13 cellular contexts compared by ENCODE assay signal in the genomic region with DNA sequence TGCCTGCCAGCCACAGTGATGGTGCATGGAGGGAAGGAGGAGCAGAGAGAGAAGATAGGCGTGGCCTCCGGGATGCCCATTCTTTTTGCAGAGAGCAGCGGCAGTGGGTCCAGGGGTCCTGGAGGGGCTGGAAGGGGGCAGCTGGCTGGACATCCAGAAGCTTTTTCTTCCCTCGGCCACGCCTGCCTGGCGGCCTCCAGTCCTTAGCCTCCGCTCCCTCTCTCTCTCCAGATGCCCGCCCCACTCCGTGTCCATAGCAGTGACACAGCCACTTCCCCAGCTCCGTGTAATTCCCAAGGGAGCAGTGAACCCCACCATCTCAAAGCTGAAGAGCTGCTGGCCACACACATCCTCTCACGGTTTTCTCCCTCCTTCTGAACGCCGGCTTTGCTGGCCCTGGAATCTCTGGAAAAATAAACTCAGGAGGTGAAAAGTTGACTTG. TPM values are rescaled to one million over a fixed set of nuclear protein-coding genes. Genes with fewer than 3 reads are reported as not detected.
A peak's percentile ranks its signal among the peaks of the same experiment; 100 is the strongest.
DNase-seq lines count a peak whose midpoint lies in the region; ATAC-seq, FAIRE-seq and TF ChIP-seq lines count a peak whose summit lies in the region.
"Had no signal": no experiment of that assay in that cellular context is flagged by ENCODE, and none has a peak within 500 bp of the region (broad histone marks: within the 10 kb centered on the region; RNA-seq: fewer than 3 reads in every experiment).

No MANE protein-coding gene starts in this region.

- H3K27ac ChIP-seq in astrocyte (ENCODE audit: low read depth, low read length) (no peak overlapping the region), left ventricle myocardium inferior (replicated peaks) (peak overlapping the region; percentile 70), GM23338 (ENCODE audit: low read depth) (no peak overlapping the region)

- no peaks in the 10 kb centered on the region for H3K79me2 ChIP-seq in astrocyte (ENCODE audit: insufficient read depth, low read length)
- H3K79me2 ChIP-seq in GM23338 (replicated peaks; ENCODE audit: insufficient read depth), result no peaks in the 10 kb centered on the region

- no peaks in the 10 kb centered on the region for H3K27me3 ChIP-seq in astrocyte (ENCODE audit: insufficient read depth, low read length)
- no peaks in the 10 kb centered on the region for H3K27me3 ChIP-seq in left ventricle myocardium inferior (ENCODE audit: low read depth)
- no peaks in the 10 kb centered on the region for H3K27me3 ChIP-seq in skeletal muscle satellite cell (ENCODE audit: control insufficient read depth, insufficient read depth, low read length)
- no peaks in the 10 kb centered on the region for H3K27me3 ChIP-seq in GM23338 (ENCODE audit: insufficient read depth)
- H3K27me3 ChIP-seq: BLaER1 treated with 17β-estradiol and CSF1 and Interleukin-3, amounts not matched to agents 10 nM and 100 nM had no signal

- H3K4me1 Mint-ChIP-seq in astrocyte (ENCODE audit: low read depth, unreplicated experiment) (peaks cover 17% of the 10 kb centered on the region), GM23338 (peaks cover 36% of the 10 kb centered on the region)
- H3K4me1 Mint-ChIP-seq in activated CD4-positive, alpha-beta T cell treated with anti-CD3 and anti-CD28 coated beads, Interleukin-2, amount 10 ng/mL, durations not matched to agents 24 days and 14 days, result peaks cover 2% of the 10 kb centered on the region

- H3K27ac Mint-ChIP-seq in astrocyte (ENCODE audit: unreplicated experiment), result peak overlapping the region; percentile 69
- H3K27ac Mint-ChIP-seq in activated CD4-positive, alpha-beta T cell treated with anti-CD3 and anti-CD28 coated beads, Interleukin-2, amount 10 ng/mL, durations not matched to agents 24 days and 14 days, result no peak overlapping the region
- H3K27ac Mint-ChIP-seq in GM23338, result no peak overlapping the region

- H3K4me3 Mint-ChIP-seq in astrocyte (ENCODE audit: unreplicated experiment) (no peak overlapping the region), GM23338 (no peak overlapping the region; the same call in 2 of the 3 replicates)
- H3K4me3 Mint-ChIP-seq in activated CD4-positive, alpha-beta T cell treated with anti-CD3 and anti-CD28 coated beads, Interleukin-2, amount 10 ng/mL, durations not matched to agents 24 days and 14 days, result no peak overlapping the region

- no peak for ATAC-seq in GM23338

- H4K20me1 ChIP-seq in astrocyte (ENCODE audit: insufficient read depth, low read length) (no peaks in the 10 kb centered on the region), GM23338 (replicated peaks; ENCODE audit: insufficient read depth) (no peaks in the 10 kb centered on the region)
- H4K20me1 ChIP-seq: BLaER1 treated with 17β-estradiol and CSF1 and Interleukin-3, amounts not matched to agents 10 nM and 100 nM had no signal

- no peaks in the 10 kb centered on the region for H3K36me3 Mint-ChIP-seq in astrocyte (ENCODE audit: low read depth, unreplicated experiment)
- no peaks in the 10 kb centered on the region for H3K36me3 Mint-ChIP-seq in activated CD4-positive, alpha-beta T cell treated with anti-CD3 and anti-CD28 coated beads, Interleukin-2, amount 10 ng/mL, durations not matched to agents 24 days and 14 days (ENCODE audit: low read depth)
- no peaks in the 10 kb centered on the region for H3K36me3 Mint-ChIP-seq in GM23338 (ENCODE audit: low read depth)

- no peaks in the 10 kb centered on the region for H3K36me3 ChIP-seq in astrocyte (ENCODE audit: insufficient read depth, low read length)
- no peaks in the 10 kb centered on the region for H3K36me3 ChIP-seq in left ventricle myocardium inferior
- H3K36me3 ChIP-seq in skeletal muscle satellite cell (ENCODE audit: insufficient read depth, low read length), result no peaks in the 10 kb centered on the region
- H3K36me3 ChIP-seq in GM23338 (ENCODE audit: insufficient read depth), result no peaks in the 10 kb centered on the region
- H3K36me3 ChIP-seq: BLaER1 treated with 17β-estradiol and CSF1 and Interleukin-3, amounts not matched to agents 10 nM and 100 nM had no signal

- H2AFZ ChIP-seq in astrocyte (ENCODE audit: low read depth, low read length) (peak overlapping the region; percentile 64), GM23338 (no peak overlapping the region)

- peaks cover 7% of the 10 kb centered on the region for H3K27me3 Mint-ChIP-seq in astrocyte (ENCODE audit: low read depth, unreplicated experiment)
- no peaks in the 10 kb centered on the region for H3K27me3 Mint-ChIP-seq in activated CD4-positive, alpha-beta T cell treated with anti-CD3 and anti-CD28 coated beads, Interleukin-2, amount 10 ng/mL, durations not matched to agents 24 days and 14 days
- H3K27me3 Mint-ChIP-seq in GM23338 (ENCODE audit: insufficient read depth, low read depth, poor library complexity), result peaks cover 1% of the 10 kb centered on the region

- H3F3A ChIP-seq in GM23338 (replicated peaks; ENCODE audit: low read depth), result 0 out of 2 replicates have a peak, but pooled peaks cover 6% of the 10 kb centered on the region

- intact Hi-C loops in left ventricle myocardium inferior (cut with micrococcal nuclease), result no loop called here
- intact Hi-C loops in activated CD4-positive, alpha-beta T cell treated with anti-CD3 and anti-CD28 coated beads, Interleukin-2, amount 10 ng/mL, durations not matched to agents 24 days and 14 days (cut with micrococcal nuclease), result no loop called here

- H3K4me1 ChIP-seq in astrocyte (ENCODE audit: insufficient read depth, low read length), result peaks cover 37% of the 10 kb centered on the region
- H3K4me1 ChIP-seq in left ventricle myocardium inferior, result peaks cover 33% of the 10 kb centered on the region
- peaks cover 41% of the 10 kb centered on the region for H3K4me1 ChIP-seq in skeletal muscle satellite cell (ENCODE audit: control insufficient read depth, insufficient read depth, low read length)
- H3K4me1 ChIP-seq in GM23338 (ENCODE audit: insufficient read depth), result peaks cover 20% of the 10 kb centered on the region

- DNase-seq in Ammon's horn (ENCODE audit: low spot score) (peak; percentile 45), astrocyte (ENCODE audit: low read depth) (peak; percentile 30), left ventricle myocardium inferior (no peak), medulla oblongata (ENCODE audit: extremely low spot score) (no peak), GM23338 (ENCODE audit: low spot score) (no peak)
- DNase-seq in activated CD4-positive, alpha-beta T cell treated with anti-CD3 and anti-CD28 coated beads, Interleukin-2, amount 50 U/mL, for 1 hour, result no peak
- no peak for DNase-seq in activated CD4-positive, alpha-beta T cell treated with anti-CD3 and anti-CD28 coated beads, Interleukin-2, amount 10 ng/mL, durations not matched to agents 24 days and 14 days
- DNase-seq: activated CD4-positive, alpha-beta T cell treated with anti-CD3 and anti-CD28 coated beads, Interleukin-2, amount 50 U/mL, for 4 hours; activated naive CD4-positive, alpha-beta T cell treated with anti-CD3 and anti-CD28 coated beads, Interleukin-2, amount 50 U/mL, for 16 hours; stimulated activated CD4-positive, alpha-beta T cell treated with anti-CD3 and anti-CD28 coated beads, Interleukin-2, amount 100 ng/mL, for 48 hours had no signal

- H3K4me2 ChIP-seq in astrocyte (ENCODE audit: low read length) (peak overlapping the region; percentile 57), skeletal muscle satellite cell (ENCODE audit: low read length) (peak overlapping the region; percentile 53), GM23338 (no peak overlapping the region)
- H3K4me2 ChIP-seq: BLaER1 treated with 17β-estradiol and CSF1 and Interleukin-3, amounts not matched to agents 10 nM and 100 nM had no signal

- H3K9me3 ChIP-seq in astrocyte (ENCODE audit: insufficient read depth, low read depth, low read length) (no peaks in the 10 kb centered on the region), left ventricle myocardium inferior (replicated peaks) (no peaks in the 10 kb centered on the region), skeletal muscle satellite cell (replicated peaks; ENCODE audit: low read length) (no peaks in the 10 kb centered on the region)
- H3K9me3 ChIP-seq: BLaER1 treated with 17β-estradiol and CSF1 and Interleukin-3, amounts not matched to agents 10 nM and 100 nM had no signal

- H3K9ac ChIP-seq in astrocyte (ENCODE audit: low read length) (peak overlapping the region; percentile 19), skeletal muscle satellite cell (ENCODE audit: low read depth, low read length) (peak overlapping the region; percentile 14)
- H3K9ac ChIP-seq: BLaER1 treated with 17β-estradiol and CSF1 and Interleukin-3, amounts not matched to agents 10 nM and 100 nM had no signal

- TF ChIP-seq CTCF in astrocyte (IDR thresholded peaks at IDR 0.05; ENCODE audit: insufficient read depth, low read depth, low read length) (no peak), left ventricle myocardium inferior (IDR thresholded peaks at IDR 0.05; ENCODE audit: borderline replicate concordance) (no peak), GM23338 (conservative IDR thresholded peaks at IDR 0.05; ENCODE audit: low read depth in 2 of 2) (no peak)

- FAIRE-seq in astrocyte (lab: Jason Lieb, UNC), result no peak
- FAIRE-seq: endometrium had no signal

- H3K9me2 ChIP-seq in GM23338 (ENCODE audit: insufficient read depth), result no peaks in the 10 kb centered on the region

- H3K9me3 Mint-ChIP-seq in astrocyte (ENCODE audit: unreplicated experiment) (no peaks in the 10 kb centered on the region), GM23338 (no peaks in the 10 kb centered on the region)
- no peaks in the 10 kb centered on the region for H3K9me3 Mint-ChIP-seq in activated CD4-positive, alpha-beta T cell treated with anti-CD3 and anti-CD28 coated beads, Interleukin-2, amount 10 ng/mL, durations not matched to agents 24 days and 14 days

- no peak overlapping the region for H3K4me3 ChIP-seq in astrocyte (ENCODE audit: insufficient read depth, low read depth, low read length)
- H3K4me3 ChIP-seq in left ventricle myocardium inferior, result no peak overlapping the region
- H3K4me3 ChIP-seq in skeletal muscle satellite cell (ENCODE audit: low read length), result peak overlapping the region; percentile 41
- H3K4me3 ChIP-seq in GM23338, result no peak overlapping the region
- H3K4me3 ChIP-seq: BLaER1 treated with 17β-estradiol and CSF1 and Interleukin-3, amounts not matched to agents 10 nM and 100 nM had no signal

TF ChIP-seq in GM23338, 12 proteins besides CTCF, POLR2A, EP300 and RAD21 (continues in another document):
- TF ChIP-seq EZH2 (IDR thresholded peaks at IDR 0.05; ENCODE audit: low read depth, unreplicated experiment), result no peak

RNA-seq across cellular contexts. Expression of a gene that starts 26.3 kb away (rescaled TPM):
- total RNA-seq in astrocyte, result 13.0 and 15.8 TPM in 2 replicates
- 34.0 TPM for total RNA-seq in left ventricle myocardium inferior
- total RNA-seq in skeletal muscle satellite cell (2012; rRNA removed), result 36.2 and 40.2 TPM in 2 replicates
- total RNA-seq in activated CD4-positive, alpha-beta T cell treated with anti-CD3 and anti-CD28 coated beads, Interleukin-2, amount 10 ng/mL, durations not matched to agents 24 days and 14 days, result 0.86 and 0.95 TPM in 2 replicates
- 16.2 and 19.9 TPM in 2 replicates for total RNA-seq in GM23338 (2014; rRNA removed; shearing (Covaris generic))
- polyA plus RNA-seq in GM23338 (2016; fragmentation: Nextera tagmentation; extraction: Ambion mirVana), result 4.1 and 4.4 TPM in 2 replicates

Comparison
In these comparisons a context has a peak if more than half of its experiments do, and no peak if none do; other contexts are left out.
1. DNase-seq: peak in Ammon's horn (single experiment) and astrocyte (single experiment); none in left ventricle myocardium inferior (single experiment), activated CD4-positive, alpha-beta T cell treated with anti-CD3 and anti-CD28 coated beads, Interleukin-2, amount 50 U/mL, for 1 hour (single experiment), medulla oblongata (single experiment), activated CD4-positive, alpha-beta T cell treated with anti-CD3 and anti-CD28 coated beads, Interleukin-2, amount 10 ng/mL, durations not matched to agents 24 days and 14 days (single experiment) and GM23338 (single experiment).